16 cellular contexts compared by ENCODE assay signal in genomic region chr2:168798888-168799410, GRCh38. TPM values are rescaled to one million over a fixed set of nuclear protein-coding genes. Genes with fewer than 3 reads are reported as not detected.
DNase-seq lines count a peak whose midpoint lies in the region; ATAC-seq, FAIRE-seq and TF ChIP-seq lines count a peak whose summit lies in the region.
"Had no signal": no experiment of that assay in that cellular context is flagged by ENCODE, and none has a peak within 500 bp of the region (broad histone marks: within the 10 kb centered on the region; RNA-seq: fewer than 3 reads in every experiment).

No MANE protein-coding gene starts in this region.

- H2BK15ac ChIP-seq in H9 (ENCODE audit: low read depth, low read length) = no peak overlapping the region
- no peak overlapping the region for H2BK15ac ChIP-seq in neuronal stem cell (ENCODE audit: low read length)

- no peaks in the 10 kb centered on the region for H3K79me1 ChIP-seq in H9 (ENCODE audit: insufficient read depth, low read depth, low read length, poor library complexity, severe bottlenecking)
- no peaks in the 10 kb centered on the region for H3K79me1 ChIP-seq in neuronal stem cell (ENCODE audit: low read depth, low read length)

- H3K4me3 Mint-ChIP-seq in H9 (peak overlapping the region in 1 of 2 experiments; percentile 36; a peak in 1 of 5 replicates), osteocyte (ENCODE audit: unreplicated experiment) (no peak overlapping the region)

- H3K14ac ChIP-seq in H9 (ENCODE audit: insufficient read depth, low read length) = no peak overlapping the region
- H3K14ac ChIP-seq in neuronal stem cell (ENCODE audit: low read length) = no peak overlapping the region

- no peak overlapping the region for H2AFZ ChIP-seq in H9 (ENCODE audit: low read length)
- H2AFZ ChIP-seq in K562 (ENCODE audit: low read depth, low read length) = peak overlapping the region; percentile 82
- H2AFZ ChIP-seq in neuronal stem cell (ENCODE audit: low read length) = peak overlapping the region; percentile 70
- H2AFZ ChIP-seq: PC-9 had no signal

- no peaks in the 10 kb centered on the region for H3K9me3 Mint-ChIP-seq in H9
- no peaks in the 10 kb centered on the region for H3K9me3 Mint-ChIP-seq in osteocyte (ENCODE audit: unreplicated experiment)

- H2BK20ac ChIP-seq in H9 (ENCODE audit: low read depth, low read length, poor library complexity, severe bottlenecking) = no peak overlapping the region

- no peak for TF ChIP-seq POLR2A in K562 (conservative IDR thresholded peaks at IDR 0.05)
- TF ChIP-seq POLR2A in gastroesophageal sphincter (IDR thresholded peaks at IDR 0.05) = no peak

- H3K4me2 ChIP-seq in H9 (ENCODE audit: insufficient read depth, insufficient read length, low read length) (peak overlapping the region; percentile 20), K562 (ENCODE audit: insufficient read depth, low read length) (peak overlapping the region; percentile 49), neuronal stem cell (ENCODE audit: insufficient read depth, low read length, poor library complexity, severe bottlenecking) (no peak overlapping the region)
- H3K4me2 ChIP-seq: PC-9 had no signal

- H3K4me3 ChIP-seq in K562 (no peak overlapping the region), iPS-20b (ENCODE audit: low read length) (peak overlapping the region; percentile 28; the same call in 1 of the 2 replicates), neuronal stem cell (ENCODE audit: low read length in 2 of 2) (no peak overlapping the region), gastroesophageal sphincter (no peak overlapping the region)
- H3K4me3 ChIP-seq: HAP-1, PC-9, SJCRH30 had no signal

- no peak overlapping the region for H3T11ph ChIP-seq in H9 (ENCODE audit: low read length)

- H3K79me2 ChIP-seq in H9 (ENCODE audit: insufficient read depth, low read length) = no peaks in the 10 kb centered on the region
- H3K79me2 ChIP-seq in K562 (ENCODE audit: control insufficient read depth, insufficient read depth, low read length) = peaks cover 13% of the 10 kb centered on the region

- ATAC-seq in K562 = peak; percentile 6
- no peak for ATAC-seq in GM21381 (IDR thresholded peaks at IDR 0.05; ENCODE audit: unreplicated experiment)
- ATAC-seq in gastroesophageal sphincter = no peak

- no peak for FAIRE-seq in K562 (lab: Jason Lieb, UNC)

- CTCF ChIA-PET in K562 (lab: Yijun Ruan, JAX; ENCODE audit: low intra/inter-chr PET ratio) = no interaction called here

- H4K5ac ChIP-seq in H9 (ENCODE audit: insufficient read length, low read depth, low read length) = no peak overlapping the region

- H3K27me3 ChIP-seq in H9 (ENCODE audit: insufficient read depth, low read length) (no peaks in the 10 kb centered on the region), K562 (ENCODE audit: control insufficient read depth in 2 of 2, insufficient read depth in 2 of 2, low read length in 2 of 2) (no peaks in the 10 kb centered on the region), iPS-20b (ENCODE audit: insufficient read depth, low read length) (no peaks in the 10 kb centered on the region), neuronal stem cell (ENCODE audit: control insufficient read depth in 3 of 3, insufficient read depth in 3 of 3, low read depth in 1 of 3, low read length in 3 of 3) (no peaks in the 10 kb centered on the region), gastroesophageal sphincter (no peaks in the 10 kb centered on the region)
- H3K27me3 ChIP-seq: SJCRH30 had no signal

- no peak overlapping the region for H2BK12ac ChIP-seq in H9 (ENCODE audit: insufficient read length, low read depth, low read length)
- no peak overlapping the region for H2BK12ac ChIP-seq in neuronal stem cell (ENCODE audit: low read length)

- H3K4me1 Mint-ChIP-seq in H9 (peaks cover 36 to 41% of the 10 kb centered on the region in 2 experiments), osteocyte (ENCODE audit: unreplicated experiment) (peaks cover 13% of the 10 kb centered on the region)

- no peak overlapping the region for H3K18ac ChIP-seq in H9 (ENCODE audit: insufficient read length, low read depth, low read length)
- no peak overlapping the region for H3K18ac ChIP-seq in neuronal stem cell (ENCODE audit: low read length)

- no CpG with 5 or more reads among the region's 1 CpG for WGBS in H9 (ENCODE audit: extremely low coverage, insufficient read length, low lambda C conversion rate)
- 30% methylated on average over 1 of the region's 1 CpG for WGBS in K562 (ENCODE audit: insufficient coverage, low coverage, missing lambda C conversion rate)
- no CpG with 5 or more reads among the region's 1 CpG for WGBS in neuronal stem cell (ENCODE audit: extremely low coverage in 2 of 2, insufficient read length in 2 of 2, insufficient replicate concordance in 1 of 2), 2 donors
- WGBS in gastroesophageal sphincter (ENCODE audit: low coverage in 1 of 2), 2 donors = 80 to 94% methylated on average over 1 of the region's 1 CpG

- intact Hi-C loops in K562 (cut with micrococcal nuclease) = loop anchor here (1.0 kb wide), 1 partner anchor 25 kb away; no protein-coding TSS in a partner anchor

- H3K36me3 Mint-ChIP-seq in H9 (ENCODE audit: insufficient read depth in 1 of 3, low read depth in 3 of 3) (no peaks in the 10 kb centered on the region; a peak in 1 of 7 replicates), osteocyte (ENCODE audit: unreplicated experiment) (no peaks in the 10 kb centered on the region)

- H4K91ac ChIP-seq in H9 (ENCODE audit: insufficient read length, low read depth, low read length) (no peak overlapping the region), neuronal stem cell (ENCODE audit: low read depth, low read length, poor library complexity) (no peak overlapping the region)

- TF ChIP-seq EP300 in K562 (IDR thresholded peaks at IDR 0.05; ENCODE audit: low read length) (no peak), gastroesophageal sphincter (IDR thresholded peaks at IDR 0.05) (no peak)

- no peaks in the 10 kb centered on the region for H3K23me2 ChIP-seq in H9 (ENCODE audit: insufficient read length, low read depth, low read length, poor library complexity, severe bottlenecking)

- H3K9ac ChIP-seq in H9 (ENCODE audit: extremely low read depth, insufficient read length, low read length) (no peak overlapping the region), K562 (ENCODE audit: insufficient read depth in 1 of 2, low read depth in 2 of 2, low read length in 2 of 2) (peak overlapping the region in 1 of 2 experiments; percentile 67; a peak in 2 of 4 replicates), iPS-20b (ENCODE audit: low read depth, low read length) (peak overlapping the region; percentile 42; the same call in 1 of the 2 replicates), neuronal stem cell (ENCODE audit: low read depth, low read length, poor library complexity) (no peak overlapping the region)

- H3K23ac ChIP-seq in H9 (ENCODE audit: insufficient read length, low read depth, low read length) = no peak overlapping the region
- no peak overlapping the region for H3K23ac ChIP-seq in neuronal stem cell (ENCODE audit: low read depth, low read length, poor library complexity)

- POLR2A ChIA-PET in K562 (lab: Yijun Ruan, JAX) = interaction anchor here (1.2 to 7.3 kb wide), 4 partner anchors 9 to 25 kb away, joined by 3 to 81 read pairs (median 5); no protein-coding TSS in a partner anchor

- H4K20me1 ChIP-seq in H9 (ENCODE audit: control insufficient read depth, insufficient read depth, insufficient read length) = no peaks in the 10 kb centered on the region
- no peaks in the 10 kb centered on the region for H4K20me1 ChIP-seq in K562 (replicated peaks; ENCODE audit: control insufficient read depth, insufficient read depth, low read length)

- no peak for TF ChIP-seq RAD21 in K562 (CRISPR knock-in tag; conservative IDR thresholded peaks at IDR 0.05 in 1 of 2, IDR thresholded peaks at IDR 0.05 in 1 of 2)

- H3K27ac ChIP-seq in H9 (ENCODE audit: insufficient read length, low read depth, low read length) = no peak overlapping the region
- peak overlapping the region; percentile 82 for H3K27ac ChIP-seq in K562 (ENCODE audit: extremely low read depth, low read depth, low read length)
- H3K27ac ChIP-seq in iPS-20b (ENCODE audit: low read length) = no peak overlapping the region
- no peak overlapping the region for H3K27ac ChIP-seq in neuronal stem cell (replicated peaks; ENCODE audit: low read length)
- no peak overlapping the region for H3K27ac ChIP-seq in gastroesophageal sphincter
- H3K27ac ChIP-seq: C4-2B, HL-60, PC-9, SJCRH30 had no signal

- H3K27ac Mint-ChIP-seq in H9 (no peak overlapping the region; a peak in 2 of 7 replicates), osteocyte (ENCODE audit: unreplicated experiment) (no peak overlapping the region)

- H3K27me3 Mint-ChIP-seq in H9 (ENCODE audit: low read depth) (peaks cover 12% of the 10 kb centered on the region), osteocyte (ENCODE audit: unreplicated experiment) (no peaks in the 10 kb centered on the region)

- no peak for DNase-seq in H9
- DNase-seq in K562 (ENCODE audit: extremely low read depth in 1 of 4, low spot score in 3 of 4) = peak; percentile 29 to 64 (median 46)
- no peak for DNase-seq in neuronal stem cell (ENCODE audit: low spot score)
- DNase-seq in osteocyte (ENCODE audit: extremely low spot score, unreplicated experiment) = no peak
- DNase-seq in GM13977 (ENCODE audit: low spot score) = no peak
- DNase-seq: KG1, NCI-H1436, NCI-H2081, PC-9 had no signal

- no peaks in the 10 kb centered on the region for H3K36me3 ChIP-seq in K562 (ENCODE audit: control insufficient read depth, insufficient read depth, low read length)
- no peaks in the 10 kb centered on the region for H3K36me3 ChIP-seq in iPS-20b (ENCODE audit: insufficient read depth, low read depth, low read length)
- no peaks in the 10 kb centered on the region for H3K36me3 ChIP-seq in neuronal stem cell (replicated peaks in 1 of 2; ENCODE audit: control insufficient read depth in 2 of 2, insufficient read depth in 2 of 2, low read length in 2 of 2)
- no peaks in the 10 kb centered on the region for H3K36me3 ChIP-seq in gastroesophageal sphincter
- H3K36me3 ChIP-seq: HAP-1, SJCRH30 had no signal

- no TSS peak for BruUV-seq in K562 (replicated peaks; lab: Mats Ljungman, UMichigan)

- H2BK5ac ChIP-seq in H9 (ENCODE audit: insufficient read length, low read length) (no peak overlapping the region), neuronal stem cell (ENCODE audit: low read length) (no peak overlapping the region)

- H2BK120ac ChIP-seq in H9 (ENCODE audit: low read depth, low read length, poor library complexity, severe bottlenecking) = no peak overlapping the region
- no peak overlapping the region for H2BK120ac ChIP-seq in neuronal stem cell (ENCODE audit: low read depth, low read length)

- TF ChIP-seq CTCF in H9 (conservative IDR thresholded peaks at IDR 0.05) (no peak), K562 (IDR thresholded peaks at IDR 0.05 in 2 of 3, conservative IDR thresholded peaks at IDR 0.05 in 1 of 3; ENCODE audit: insufficient read depth in 2 of 3, low read depth in 1 of 3, low read length in 3 of 3) (no peak), osteocyte (IDR thresholded peaks at IDR 0.05) (no peak), GM13977 (IDR thresholded peaks at IDR 0.05; ENCODE audit: extremely low read depth, insufficient read depth, missing control alignments) (no peak), gastroesophageal sphincter (IDR thresholded peaks at IDR 0.05) (no peak)

- H3K9me1 ChIP-seq in K562 (ENCODE audit: control insufficient read depth, insufficient read depth, low read length) = peaks cover 4% of the 10 kb centered on the region

- H3K56ac ChIP-seq in H9 (ENCODE audit: insufficient read length, low read depth, low read length) = no peak overlapping the region

- H3K9me3 ChIP-seq in H9 (ENCODE audit: control insufficient read depth, low read depth, low read length) (no peaks in the 10 kb centered on the region), K562 (replicated peaks; ENCODE audit: control insufficient read depth, insufficient read depth, low read depth, low read length) (no peaks in the 10 kb centered on the region), iPS-20b (ENCODE audit: insufficient read depth, low read depth, low read length) (no peaks in the 10 kb centered on the region), neuronal stem cell (replicated peaks in 1 of 2; ENCODE audit: control insufficient read depth in 2 of 2, insufficient read depth in 1 of 2, low read depth in 1 of 2, low read length in 2 of 2) (no peaks in the 10 kb centered on the region), gastroesophageal sphincter (no peaks in the 10 kb centered on the region)
- H3K9me3 ChIP-seq: HAP-1, SJCRH30 had no signal

- H3K4ac ChIP-seq in H9 (ENCODE audit: low read depth, low read length) (no peak overlapping the region), neuronal stem cell (ENCODE audit: low read length) (no peak overlapping the region)

- H2AK5ac ChIP-seq in H9 (ENCODE audit: insufficient read length, low read length) (no peak overlapping the region), neuronal stem cell (ENCODE audit: low read depth, low read length) (no peak overlapping the region)

- H3K4me1 ChIP-seq in H9 (ENCODE audit: insufficient read depth, low read length) (peaks cover 25% of the 10 kb centered on the region; the same call in 1 of the 2 replicates), K562 (replicated peaks in 1 of 2; ENCODE audit: control insufficient read depth in 2 of 2, insufficient read depth in 2 of 2, low read length in 2 of 2) (peaks cover 25 to 69% of the 10 kb centered on the region in 2 experiments), iPS-20b (ENCODE audit: insufficient read depth, low read length) (peaks cover 25% of the 10 kb centered on the region), neuronal stem cell (ENCODE audit: control insufficient read depth in 2 of 2, insufficient read depth in 1 of 2, low read depth in 1 of 2, low read length in 2 of 2) (peaks cover 6 to 8% of the 10 kb centered on the region in 2 donors), gastroesophageal sphincter (no peaks in the 10 kb centered on the region)
- H3K4me1 ChIP-seq: HAP-1 had no signal

- no peak overlapping the region for H4K8ac ChIP-seq in H9 (replicated peaks; ENCODE audit: insufficient read length, low read depth, low read length)
- no peak overlapping the region for H4K8ac ChIP-seq in neuronal stem cell (ENCODE audit: low read depth, low read length)

- in situ Hi-C loops in K562 (cut with MboI) (no loop called here), GM13977 (cut with MboI; ENCODE audit: low pct_unique_long_range_greater_than_20kb, low sequenced_read_pairs, unreplicated experiment) (no loop called here)

RNA-seq across cellular contexts. Expression of gene NOSTRIN, which starts 3.5 kb away (rescaled TPM):
- not detected in 2 replicates for total RNA-seq in H9 (2021)
- 31.6 and 70.5 TPM in 2 replicates for total RNA-seq in K562 (2011; cell fraction: chromatin; rRNA removed; ENCODE audit: low replicate concordance)
- total RNA-seq in K562 (2011; cell fraction: nucleolus; rRNA removed) = 13.3 and 16.6 TPM in 2 replicates
- 34.2 and 67.0 TPM in 2 replicates for total RNA-seq in K562 (2011; cell fraction: nucleoplasm; rRNA removed)
- total RNA-seq in K562 (2014; rRNA removed) = 33.8 and 51.0 TPM in 2 replicates
- total RNA-seq in K562 (2014; rRNA removed; fragmentation: Illumina TruSeq; extraction: Trizol) = 68.1 and 86.4 TPM in 2 replicates
- 46.2 and 51.9 TPM in 2 replicates for total RNA-seq in K562 (2015; rRNA removed; fragmentation: Illumina TruSeq; extraction: Trizol)
- total RNA-seq in K562 (2021) = 50.9 and 56.3 TPM in 2 replicates
- polyA plus RNA-seq in K562 (2011; rRNA removed) = 13.8 and 26.7 TPM in 2 replicates
- polyA plus RNA-seq in K562 (2011; cell fraction: cytosol; rRNA removed) = 2.5 and 3.7 TPM in 2 replicates
- polyA plus RNA-seq in K562 (2011; cell fraction: nucleus; rRNA removed) = 13.8 and 19.0 TPM in 2 replicates
- 33.4 and 74.8 TPM in 2 replicates for polyA plus RNA-seq in K562 (2012)
- polyA plus RNA-seq in K562 (2014; fragmentation: Illumina TruSeq; extraction: Trizol) = 73.0 and 81.1 TPM in 2 replicates
- polyA plus RNA-seq in K562 (2014; fragmentation: Nextera tagmentation; extraction: Ambion mirVana) = 10 to 100 TPM; 51.9 to 82.9 TPM
- 41.7 and 59.4 TPM in 2 replicates for polyA plus RNA-seq in K562 (2014; rRNA removed)
- 30.8 and 41.4 TPM in 2 replicates for polyA minus RNA-seq in K562 (2011; rRNA and poly(A)+ RNA removed)
- 6.0 and 9.7 TPM in 2 replicates for polyA minus RNA-seq in K562 (2011; cell fraction: cytosol; rRNA and poly(A)+ RNA removed)
- 40.0 and 42.3 TPM in 2 replicates for polyA minus RNA-seq in K562 (2011; cell fraction: nucleus; rRNA and poly(A)+ RNA removed)
- not detected for polyA plus RNA-seq in neuronal stem cell (2013, experiment 1 of 2)
- polyA plus RNA-seq in neuronal stem cell (2013, experiment 2 of 2) = not detected
- total RNA-seq in osteocyte = not detected in 2 replicates
- total RNA-seq in gastroesophageal sphincter = 10 to 100 TPM; 12.5 to 22.5 (median 16.1) TPM

Comparison
In these comparisons a context has a peak if more than half of its experiments do, and no peak if none do; other contexts are left out.
1. DNase-seq: peak in K562 (4 of 4); none in H9 (single experiment), neuronal stem cell (single experiment), osteocyte (single experiment) and GM13977 (single experiment).
2. RNA of gene NOSTRIN, which starts 3.5 kb away (total RNA-seq): 13.3 to 86.4 TPM in K562 and 12.5 to 22.5 TPM in gastroesophageal sphincter; not detected in H9 and not detected in osteocyte; every median in the first group is over 10 times any median in the second.